9 cellular contexts compared by ENCODE assay signal in the genomic region with DNA sequence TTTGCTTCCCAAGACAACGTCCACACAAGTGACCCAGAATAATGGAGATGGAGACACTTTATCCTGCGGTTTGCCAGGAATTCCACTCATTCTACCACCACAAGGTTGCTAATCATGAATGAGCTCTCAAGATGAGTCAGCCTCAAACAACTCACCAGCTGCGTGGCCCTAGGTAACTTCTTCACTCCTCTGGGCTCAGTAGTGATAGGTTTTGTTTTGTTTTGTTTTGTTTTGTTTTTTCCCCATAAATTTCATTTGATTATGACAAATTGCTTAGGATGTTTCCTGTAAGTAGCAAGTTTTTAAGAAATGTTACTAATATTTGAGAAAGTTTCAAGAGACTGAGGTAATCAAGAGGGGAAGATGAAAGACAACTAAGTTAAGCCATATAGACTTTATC.
A peak's percentile ranks its signal among the peaks of the same experiment; 100 is the strongest.
DNase-seq lines count a peak whose midpoint lies in the region; ATAC-seq, FAIRE-seq and TF ChIP-seq lines count a peak whose summit lies in the region.
"Had no signal": no experiment of that assay in that cellular context is flagged by ENCODE, and none has a peak within 500 bp of the region (broad histone marks: within the 10 kb centered on the region; RNA-seq: fewer than 3 reads in every experiment).

No MANE protein-coding gene starts in this region.

- intact Hi-C loops in K562 (cut with micrococcal nuclease) (no loop called here), prostate gland (cut with DNase I) (no loop called here)

- H3K9me1 ChIP-seq in K562 (ENCODE audit: control insufficient read depth, insufficient read depth, low read length), result no peaks in the 10 kb centered on the region

- H3K4me1 ChIP-seq in K562 (replicated peaks in 1 of 2; ENCODE audit: control insufficient read depth in 2 of 2, insufficient read depth in 2 of 2, low read length in 2 of 2) (no peaks in the 10 kb centered on the region), prostate gland (replicated peaks) (no peaks in the 10 kb centered on the region)

- H4K20me1 ChIP-seq in K562 (replicated peaks; ENCODE audit: control insufficient read depth, insufficient read depth, low read length), result no peaks in the 10 kb centered on the region

- H3K27ac ChIP-seq in K562 (ENCODE audit: extremely low read depth, low read depth, low read length), result no peak overlapping the region
- H3K27ac ChIP-seq in prostate gland, result no peak overlapping the region

- no peak overlapping the region for H2AFZ ChIP-seq in K562 (ENCODE audit: low read depth, low read length)

- peaks cover 3% of the 10 kb centered on the region for H3K9me3 Mint-ChIP-seq in stimulated activated memory B cell treated with anti-CD40 and anti-IgM and Interleukin-4, amounts not matched to agents 10 μg/mL and 1 μg/mL and 100 μg/mL, for 72 hours
- H3K9me3 Mint-ChIP-seq: activated naive CD8-positive, alpha-beta T cell treated with anti-CD3 and anti-CD28 coated beads, Interleukin-2, amount 10 ng/mL, durations not matched to agents 7 days and 5 days had no signal

- no peaks in the 10 kb centered on the region for H3K79me2 ChIP-seq in K562 (ENCODE audit: control insufficient read depth, insufficient read depth, low read length)

- H3K4me2 ChIP-seq in K562 (ENCODE audit: insufficient read depth, low read length), result no peak overlapping the region

- H3K27ac Mint-ChIP-seq in stimulated activated memory B cell treated with anti-CD40 and anti-IgM and Interleukin-4, amounts not matched to agents 10 μg/mL and 1 μg/mL and 100 μg/mL, for 72 hours, result no peak overlapping the region
- H3K27ac Mint-ChIP-seq: activated naive CD8-positive, alpha-beta T cell treated with anti-CD3 and anti-CD28 coated beads, Interleukin-2, amount 10 ng/mL, durations not matched to agents 7 days and 5 days had no signal

- H3K9me3 ChIP-seq in K562 (replicated peaks; ENCODE audit: control insufficient read depth, insufficient read depth, low read depth, low read length) (no peaks in the 10 kb centered on the region), prostate gland (no peaks in the 10 kb centered on the region)

- no peaks in the 10 kb centered on the region for H3K36me3 Mint-ChIP-seq in stimulated activated memory B cell treated with anti-CD40 and anti-IgM and Interleukin-4, amounts not matched to agents 10 μg/mL and 1 μg/mL and 100 μg/mL, for 72 hours
- H3K36me3 Mint-ChIP-seq: activated naive CD8-positive, alpha-beta T cell treated with anti-CD3 and anti-CD28 coated beads, Interleukin-2, amount 10 ng/mL, durations not matched to agents 7 days and 5 days had no signal

- no peak overlapping the region for H3K4me3 Mint-ChIP-seq in stimulated activated memory B cell treated with anti-CD40 and anti-IgM and Interleukin-4, amounts not matched to agents 10 μg/mL and 1 μg/mL and 100 μg/mL, for 72 hours
- H3K4me3 Mint-ChIP-seq: activated naive CD8-positive, alpha-beta T cell treated with anti-CD3 and anti-CD28 coated beads, Interleukin-2, amount 10 ng/mL, durations not matched to agents 7 days and 5 days had no signal

- ATAC-seq in GM18907 (IDR thresholded peaks at IDR 0.05; ENCODE audit: unreplicated experiment) (peak; percentile 63), K562 (no peak)
- no peak for ATAC-seq in stimulated activated memory B cell treated with anti-CD40 and anti-IgM and Interleukin-4, amounts not matched to agents 10 μg/mL and 1 μg/mL and 100 μg/mL, for 72 hours

- H3K4me1 Mint-ChIP-seq in stimulated activated memory B cell treated with anti-CD40 and anti-IgM and Interleukin-4, amounts not matched to agents 10 μg/mL and 1 μg/mL and 100 μg/mL, for 72 hours, result no peaks in the 10 kb centered on the region
- H3K4me1 Mint-ChIP-seq: activated naive CD8-positive, alpha-beta T cell treated with anti-CD3 and anti-CD28 coated beads, Interleukin-2, amount 10 ng/mL, durations not matched to agents 7 days and 5 days had no signal

- TF ChIP-seq EP300 in K562 (IDR thresholded peaks at IDR 0.05; ENCODE audit: low read length), result no peak

- H3K9ac ChIP-seq in K562 (ENCODE audit: insufficient read depth in 1 of 2, low read depth in 2 of 2, low read length in 2 of 2), result no peak overlapping the region

- no peak for TF ChIP-seq RAD21 in K562 (CRISPR knock-in tag; conservative IDR thresholded peaks at IDR 0.05 in 1 of 2, IDR thresholded peaks at IDR 0.05 in 1 of 2)

- no TSS peak for BruUV-seq in K562 (replicated peaks; lab: Mats Ljungman, UMichigan)

- no peak for FAIRE-seq in K562 (lab: Jason Lieb, UNC)

- H3K27me3 Mint-ChIP-seq in stimulated activated memory B cell treated with anti-CD40 and anti-IgM and Interleukin-4, amounts not matched to agents 10 μg/mL and 1 μg/mL and 100 μg/mL, for 72 hours, result no peaks in the 10 kb centered on the region

- CTCF ChIA-PET in K562 (lab: Yijun Ruan, JAX; ENCODE audit: low intra/inter-chr PET ratio), result no interaction called here

- H3K4me3 ChIP-seq in K562 (no peak overlapping the region), prostate gland (no peak overlapping the region)

- DNase-seq in HT-29 (ENCODE audit: low spot score) (peak; percentile 67), K562 (ENCODE audit: extremely low read depth in 1 of 4, low spot score in 3 of 4) (no peak), non-pigmented ciliary epithelial cell (ENCODE audit: low read depth) (peak; percentile 96), prostate gland (ENCODE audit: low spot score) (no peak), NCI-H82 treated with DMSO at 0.1 percent for 48 hours (lab: John Stamatoyannopoulos, UW; ENCODE audit: unreplicated experiment) (no peak), SIG-M5 treated with dmso at 0.1 percent for 504 hours (lab: John Stamatoyannopoulos, UW; ENCODE audit: unreplicated experiment) (no peak)
- DNase-seq: activated naive CD8-positive, alpha-beta T cell treated with anti-CD3 and anti-CD28 coated beads, Interleukin-2, amount 10 ng/mL, durations not matched to agents 7 days and 5 days had no signal

- in situ Hi-C loops in K562 (cut with MboI), result no loop called here

- WGBS in K562 (ENCODE audit: insufficient coverage, low coverage, missing lambda C conversion rate), result 5% methylated on average over 3 of the region's 3 CpGs
- WGBS in prostate gland, result 65% methylated on average over 3 of the region's 3 CpGs

- H3K36me3 ChIP-seq in K562 (ENCODE audit: control insufficient read depth, insufficient read depth, low read length), result no peaks in the 10 kb centered on the region
- no peaks in the 10 kb centered on the region for H3K36me3 ChIP-seq in prostate gland

- TF ChIP-seq CTCF in K562 (IDR thresholded peaks at IDR 0.05 in 2 of 3, conservative IDR thresholded peaks at IDR 0.05 in 1 of 3; ENCODE audit: insufficient read depth in 2 of 3, low read depth in 1 of 3, low read length in 3 of 3), result no peak
- no peak for TF ChIP-seq CTCF in prostate gland (IDR thresholded peaks at IDR 0.05)

- POLR2A ChIA-PET in K562 (lab: Yijun Ruan, JAX), result no interaction called here

- H3K27me3 ChIP-seq in K562 (ENCODE audit: control insufficient read depth in 2 of 2, insufficient read depth in 2 of 2, low read length in 2 of 2) (no peaks in the 10 kb centered on the region), prostate gland (replicated peaks; ENCODE audit: insufficient read depth) (no peaks in the 10 kb centered on the region)

- TF ChIP-seq POLR2A in K562 (conservative IDR thresholded peaks at IDR 0.05) (no peak), prostate gland (IDR thresholded peaks at IDR 0.05) (no peak)

TF ChIP-seq in K562, 482 proteins besides CTCF, POLR2A, EP300 and RAD21:
- TF ChIP-seq FOXP1 (CRISPR knock-in tag; IDR thresholded peaks at IDR 0.05) (no peak), KAT8 (IDR thresholded peaks at IDR 0.05; ENCODE audit: low read depth) (no peak), PCBP1 (IDR thresholded peaks at IDR 0.05; ENCODE audit: low read depth, low read length, poor library complexity, severe bottlenecking) (no peak), MYC (IDR thresholded peaks at IDR 0.05; ENCODE audit: low read depth, low read length) (no peak), MYC (CRISPR knock-in tag; IDR thresholded peaks at IDR 0.05; ENCODE audit: borderline replicate concordance, low read depth) (no peak), CREBBP (IDR thresholded peaks at IDR 0.05; ENCODE audit: low read depth, low read length) (no peak), TEAD1 (CRISPR knock-in tag; IDR thresholded peaks at IDR 0.05) (peak in 1 of 2 experiments; percentile 65; a peak in 1 of 4 replicates), FOSL1 (tag; conservative IDR thresholded peaks at IDR 0.05) (0 out of 2 replicates have a peak, but pooled peaks have one; percentile 31)
- TF ChIP-seq, protein P1, sequence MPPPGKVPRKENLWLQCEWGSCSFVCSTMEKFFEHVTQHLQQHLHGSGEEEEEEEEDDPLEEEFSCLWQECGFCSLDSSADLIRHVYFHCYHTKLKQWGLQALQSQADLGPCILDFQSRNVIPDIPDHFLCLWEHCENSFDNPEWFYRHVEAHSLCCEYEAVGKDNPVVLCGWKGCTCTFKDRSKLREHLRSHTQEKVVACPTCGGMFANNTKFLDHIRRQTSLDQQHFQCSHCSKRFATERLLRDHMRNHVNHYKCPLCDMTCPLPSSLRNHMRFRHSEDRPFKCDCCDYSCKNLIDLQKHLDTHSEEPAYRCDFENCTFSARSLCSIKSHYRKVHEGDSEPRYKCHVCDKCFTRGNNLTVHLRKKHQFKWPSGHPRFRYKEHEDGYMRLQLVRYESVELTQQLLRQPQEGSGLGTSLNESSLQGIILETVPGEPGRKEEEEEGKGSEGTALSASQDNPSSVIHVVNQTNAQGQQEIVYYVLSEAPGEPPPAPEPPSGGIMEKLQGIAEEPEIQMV (tag; conservative IDR thresholded peaks at IDR 0.05; ENCODE audit: low read depth), result no peak

Comparison
In these comparisons a context has a peak if more than half of its experiments do, and no peak if none do; other contexts are left out.
1. DNase-seq: peak in HT-29 (single experiment) and non-pigmented ciliary epithelial cell (single experiment); none in K562 (0 of 4), prostate gland (single experiment), NCI-H82 treated with DMSO at 0.1 percent for 48 hours (single experiment) and SIG-M5 treated with dmso at 0.1 percent for 504 hours (single experiment).